ENCODE assay signal across 22 cellular contexts in genomic region chr2:208208335-208209085, GRCh38. TPM values are rescaled to one million over a fixed set of nuclear protein-coding genes. Genes with fewer than 3 reads are reported as not detected.
DNase-seq lines count a peak whose midpoint lies in the region; ATAC-seq, FAIRE-seq and TF ChIP-seq lines count a peak whose summit lies in the region.
"Had no signal": no experiment of that assay in that cellular context is flagged by ENCODE, and none has a peak within 500 bp of the region (broad histone marks: within the 10 kb centered on the region; RNA-seq: fewer than 3 reads in every experiment).

No MANE protein-coding gene starts in this region.

- TF ChIP-seq EP300 in K562 (IDR thresholded peaks at IDR 0.05; ENCODE audit: low read length), result no peak

- H3K36me3 Mint-ChIP-seq in stimulated activated effector memory CD8-positive, alpha-beta T cell treated with anti-CD3 and anti-CD28 coated beads, Interleukin-12 subunit alpha, Interleukin-12 subunit beta, amount 100 ng/mL, for 72 hours, result no peaks in the 10 kb centered on the region

- no peaks in the 10 kb centered on the region for H3K79me2 ChIP-seq in K562 (ENCODE audit: control insufficient read depth, insufficient read depth, low read length)

- BruUV-seq in K562 (replicated peaks; lab: Mats Ljungman, UMichigan), result no TSS peak

- H3K27ac ChIP-seq in K562 (ENCODE audit: extremely low read depth, low read depth, low read length), result no peak overlapping the region
- H3K27ac ChIP-seq: 22Rv1, A549, C4-2B had no signal

- no peaks in the 10 kb centered on the region; a peak in 1 of 5 replicates for H3K4me1 ChIP-seq in K562 (replicated peaks in 1 of 2; ENCODE audit: control insufficient read depth in 2 of 2, insufficient read depth in 2 of 2, low read length in 2 of 2)
- H3K4me1 ChIP-seq: A549, Caco-2 had no signal

- CTCF ChIA-PET in K562 (lab: Yijun Ruan, JAX; ENCODE audit: low intra/inter-chr PET ratio), result no interaction called here

- POLR2A ChIA-PET in K562 (lab: Yijun Ruan, JAX), result no interaction called here

- TF ChIP-seq CTCF in K562 (IDR thresholded peaks at IDR 0.05 in 2 of 3, conservative IDR thresholded peaks at IDR 0.05 in 1 of 3; ENCODE audit: insufficient read depth in 2 of 3, low read depth in 1 of 3, low read length in 3 of 3), result no peak

- no peak for TF ChIP-seq POLR2A in K562 (conservative IDR thresholded peaks at IDR 0.05)

- intact Hi-C loops in K562 (cut with micrococcal nuclease), result no loop called here

- no peak overlapping the region for H3K4me2 ChIP-seq in K562 (ENCODE audit: insufficient read depth, low read length)
- H3K4me2 ChIP-seq: A549 had no signal

- H3K27ac Mint-ChIP-seq in stimulated activated effector memory CD8-positive, alpha-beta T cell treated with anti-CD3 and anti-CD28 coated beads, Interleukin-12 subunit alpha, Interleukin-12 subunit beta, amount 100 ng/mL, for 72 hours, result no peak overlapping the region
- H3K27ac Mint-ChIP-seq: CD4-positive, alpha-beta T cell; HFFc6 had no signal

- no peaks in the 10 kb centered on the region for H4K20me1 ChIP-seq in K562 (replicated peaks; ENCODE audit: control insufficient read depth, insufficient read depth, low read length)

- H3K9me3 ChIP-seq in K562 (replicated peaks; ENCODE audit: control insufficient read depth, insufficient read depth, low read depth, low read length), result no peaks in the 10 kb centered on the region
- H3K9me3 ChIP-seq: A549, Caco-2 had no signal

- DNase-seq in G401 (ENCODE audit: low spot score) (peak; percentile 13), K562 (ENCODE audit: extremely low read depth in 1 of 4, low spot score in 3 of 4) (no peak), NK-92 (lab: John Stamatoyannopoulos, UW; ENCODE audit: unreplicated experiment) (no peak), amygdala (lab: John Stamatoyannopoulos, UW) (no peak), putamen (ENCODE audit: low spot score) (no peak)
- no peak for DNase-seq in stimulated activated effector memory CD8-positive, alpha-beta T cell treated with anti-CD3 and anti-CD28 coated beads, Interleukin-12 subunit alpha, Interleukin-12 subunit beta, amount 100 ng/mL, for 72 hours (ENCODE audit: low spot score in 2 of 2)
- DNase-seq: AML-193; Caco-2; CD4-positive, alpha-beta T cell; GDM1; GOT3; H7; HFFc6 had no signal

- TF ChIP-seq RAD21 in K562 (CRISPR knock-in tag; conservative IDR thresholded peaks at IDR 0.05 in 1 of 2, IDR thresholded peaks at IDR 0.05 in 1 of 2), result no peak

- H3K9ac ChIP-seq in K562 (ENCODE audit: insufficient read depth in 1 of 2, low read depth in 2 of 2, low read length in 2 of 2), result 0 out of 4 replicates have a peak overlapping the region, but pooled peaks of 1 of the 2 experiments have one; percentile 14

- no peaks in the 10 kb centered on the region for H3K9me3 Mint-ChIP-seq in stimulated activated effector memory CD8-positive, alpha-beta T cell treated with anti-CD3 and anti-CD28 coated beads, Interleukin-12 subunit alpha, Interleukin-12 subunit beta, amount 100 ng/mL, for 72 hours
- H3K9me3 Mint-ChIP-seq: CD4-positive, alpha-beta T cell; HFFc6 had no signal

- WGBS in K562 (ENCODE audit: insufficient coverage, low coverage, missing lambda C conversion rate), result 42% methylated on average over 7 of the region's 9 CpGs

- H3K36me3 ChIP-seq in K562 (ENCODE audit: control insufficient read depth, insufficient read depth, low read length), result no peaks in the 10 kb centered on the region

- no peak overlapping the region for H3K4me3 Mint-ChIP-seq in stimulated activated effector memory CD8-positive, alpha-beta T cell treated with anti-CD3 and anti-CD28 coated beads, Interleukin-12 subunit alpha, Interleukin-12 subunit beta, amount 100 ng/mL, for 72 hours
- H3K4me3 Mint-ChIP-seq: CD4-positive, alpha-beta T cell; HFFc6 had no signal

- no peak overlapping the region for H3K4me3 ChIP-seq in K562
- H3K4me3 ChIP-seq: A549 had no signal

- H2AFZ ChIP-seq in K562 (ENCODE audit: low read depth, low read length), result 0 out of 2 replicates have a peak overlapping the region, but pooled peaks have one; percentile 44

- H3K27me3 ChIP-seq in K562 (ENCODE audit: control insufficient read depth in 2 of 2, insufficient read depth in 2 of 2, low read length in 2 of 2), result no peaks in the 10 kb centered on the region

- peak; percentile 53 for ATAC-seq in K562
- ATAC-seq in stimulated activated effector memory CD8-positive, alpha-beta T cell treated with anti-CD3 and anti-CD28 coated beads, Interleukin-12 subunit alpha, Interleukin-12 subunit beta, amount 100 ng/mL, for 72 hours, result peak; percentile 21
- ATAC-seq: HCT116 had no signal

- H3K4me1 Mint-ChIP-seq in stimulated activated effector memory CD8-positive, alpha-beta T cell treated with anti-CD3 and anti-CD28 coated beads, Interleukin-12 subunit alpha, Interleukin-12 subunit beta, amount 100 ng/mL, for 72 hours, result no peaks in the 10 kb centered on the region

- no peak for FAIRE-seq in K562 (lab: Jason Lieb, UNC)
- FAIRE-seq: A549, D721Med, GM12892, GM18507, HTR-8/SVneo had no signal

- in situ Hi-C loops in G401 (cut with HindIII; ENCODE audit: low sequenced_read_pairs) (no loop called here), K562 (cut with MboI) (no loop called here)

- H3K9me1 ChIP-seq in K562 (ENCODE audit: control insufficient read depth, insufficient read depth, low read length), result no peaks in the 10 kb centered on the region

RNA-seq across cellular contexts. Expression of gene C2orf80, which starts 18.7 kb away (rescaled TPM):
- 7.4 and 30.2 TPM in 2 replicates for total RNA-seq in G401 (2014; rRNA removed; shearing (Covaris generic))
- not detected in 2 replicates for total RNA-seq in K562 (2011; cell fraction: chromatin; rRNA removed; ENCODE audit: low replicate concordance)
- not detected in 2 replicates for total RNA-seq in K562 (2011; cell fraction: nucleolus; rRNA removed)
- not detected in 2 replicates for total RNA-seq in K562 (2011; cell fraction: nucleoplasm; rRNA removed)
- total RNA-seq in K562 (2014; rRNA removed), result not detected in 2 replicates
- not detected in 2 replicates for total RNA-seq in K562 (2014; rRNA removed; fragmentation: Illumina TruSeq; extraction: Trizol)
- total RNA-seq in K562 (2015; rRNA removed; fragmentation: Illumina TruSeq; extraction: Trizol), result not detected in 2 replicates
- not detected in 2 replicates for total RNA-seq in K562 (2021)
- not detected in 2 replicates for polyA plus RNA-seq in K562 (2011; rRNA removed)
- polyA plus RNA-seq in K562 (2011; cell fraction: cytosol; rRNA removed), result not detected in 2 replicates
- not detected in 2 replicates for polyA plus RNA-seq in K562 (2011; cell fraction: nucleus; rRNA removed)
- polyA plus RNA-seq in K562 (2012), result 0.10 TPM in 1 of 2 replicates, not detected in the other
- polyA plus RNA-seq in K562 (2014; fragmentation: Illumina TruSeq; extraction: Trizol), result not detected in 2 replicates
- not detected for polyA plus RNA-seq in K562 (2014; fragmentation: Nextera tagmentation; extraction: Ambion mirVana)
- not detected in 2 replicates for polyA plus RNA-seq in K562 (2014; rRNA removed)
- not detected in 2 replicates for polyA minus RNA-seq in K562 (2011; rRNA and poly(A)+ RNA removed)
- polyA minus RNA-seq in K562 (2011; cell fraction: cytosol; rRNA and poly(A)+ RNA removed), result not detected in 2 replicates
- not detected in 2 replicates for polyA minus RNA-seq in K562 (2011; cell fraction: nucleus; rRNA and poly(A)+ RNA removed)
- total RNA-seq: Caco-2; CD4-positive, alpha-beta T cell; HFFc6 had no signal
- polyA plus RNA-seq: A549, BJ had no signal

RNA-seq across cellular contexts. Expression of gene CRYGA, which starts 45.1 kb away (rescaled TPM):
- total RNA-seq in G401 (2014; rRNA removed; shearing (Covaris generic)), result not detected in 2 replicates
- not detected in 2 replicates for total RNA-seq in K562 (2011; cell fraction: chromatin; rRNA removed; ENCODE audit: low replicate concordance)
- not detected in 2 replicates for total RNA-seq in K562 (2011; cell fraction: nucleolus; rRNA removed)
- total RNA-seq in K562 (2011; cell fraction: nucleoplasm; rRNA removed), result not detected in 2 replicates
- not detected in 2 replicates for total RNA-seq in K562 (2014; rRNA removed)
- total RNA-seq in K562 (2014; rRNA removed; fragmentation: Illumina TruSeq; extraction: Trizol), result not detected in 2 replicates
- total RNA-seq in K562 (2015; rRNA removed; fragmentation: Illumina TruSeq; extraction: Trizol), result not detected in 2 replicates
- total RNA-seq in K562 (2021), result not detected in 2 replicates
- polyA plus RNA-seq in K562 (2011; rRNA removed), result not detected in 2 replicates
- not detected in 2 replicates for polyA plus RNA-seq in K562 (2011; cell fraction: cytosol; rRNA removed)
- polyA plus RNA-seq in K562 (2011; cell fraction: nucleus; rRNA removed), result not detected in 2 replicates
- polyA plus RNA-seq in K562 (2012), result not detected in 2 replicates
- polyA plus RNA-seq in K562 (2014; fragmentation: Illumina TruSeq; extraction: Trizol), result not detected in 2 replicates
- polyA plus RNA-seq in K562 (2014; fragmentation: Nextera tagmentation; extraction: Ambion mirVana), result not detected
- polyA plus RNA-seq in K562 (2014; rRNA removed), result not detected in 2 replicates
- not detected in 2 replicates for polyA minus RNA-seq in K562 (2011; rRNA and poly(A)+ RNA removed)
- not detected in 2 replicates for polyA minus RNA-seq in K562 (2011; cell fraction: cytosol; rRNA and poly(A)+ RNA removed)
- not detected in 2 replicates for polyA minus RNA-seq in K562 (2011; cell fraction: nucleus; rRNA and poly(A)+ RNA removed)
- total RNA-seq: Caco-2; CD4-positive, alpha-beta T cell; H7; HFFc6 had no signal
- polyA plus RNA-seq: A549, BJ had no signal

RNA-seq across cellular contexts. Expression of gene IDH1, which starts 46.4 kb away (rescaled TPM):
- total RNA-seq in G401 (2014; rRNA removed; shearing (Covaris generic)), result 440 and 536 TPM in 2 replicates
- 74.6 and 149 TPM in 2 replicates for total RNA-seq in K562 (2011; cell fraction: chromatin; rRNA removed; ENCODE audit: low replicate concordance)
- 48.2 and 61.6 TPM in 2 replicates for total RNA-seq in K562 (2011; cell fraction: nucleolus; rRNA removed)
- 74.6 and 93.9 TPM in 2 replicates for total RNA-seq in K562 (2011; cell fraction: nucleoplasm; rRNA removed)
- total RNA-seq in K562 (2014; rRNA removed) (61.9 and 65.9 TPM in 2 replicates), K562 (2014; rRNA removed; fragmentation: Illumina TruSeq; extraction: Trizol) (108 and 114 TPM in 2 replicates), K562 (2015; rRNA removed; fragmentation: Illumina TruSeq; extraction: Trizol) (94.4 and 101 TPM in 2 replicates), K562 (2021) (75.1 and 80.8 TPM in 2 replicates)
- polyA plus RNA-seq in K562 (2011; rRNA removed) (86.7 and 96.4 TPM in 2 replicates), K562 (2014; fragmentation: Illumina TruSeq; extraction: Trizol) (93.5 and 108 TPM in 2 replicates), K562 (2014; fragmentation: Nextera tagmentation; extraction: Ambion mirVana) (100 to 1,000 TPM; 135 to 194 TPM), K562 (2014; rRNA removed) (92.6 and 103 TPM in 2 replicates)
- polyA plus RNA-seq in K562 (2011; cell fraction: cytosol; rRNA removed), result 16.7 and 52.0 TPM in 2 replicates
- polyA plus RNA-seq in K562 (2011; cell fraction: nucleus; rRNA removed), result 53.6 and 109 TPM in 2 replicates
- 64.8 and 261 TPM in 2 replicates for polyA plus RNA-seq in K562 (2012)
- 93.3 and 121 TPM in 2 replicates for polyA minus RNA-seq in K562 (2011; rRNA and poly(A)+ RNA removed)
- polyA minus RNA-seq in K562 (2011; cell fraction: cytosol; rRNA and poly(A)+ RNA removed), result 26.4 and 30.7 TPM in 2 replicates
- 38.6 and 77.4 TPM in 2 replicates for polyA minus RNA-seq in K562 (2011; cell fraction: nucleus; rRNA and poly(A)+ RNA removed)

RNA-seq across cellular contexts. Expression of gene PIKFYVE, which starts 57.5 kb away (rescaled TPM):
- 21.2 and 29.2 TPM in 2 replicates for total RNA-seq in G401 (2014; rRNA removed; shearing (Covaris generic))
- 74.2 and 145 TPM in 2 replicates for total RNA-seq in K562 (2011; cell fraction: chromatin; rRNA removed; ENCODE audit: low replicate concordance)
- total RNA-seq in K562 (2011; cell fraction: nucleolus; rRNA removed), result 25.2 and 33.8 TPM in 2 replicates
- 50.8 and 66.7 TPM in 2 replicates for total RNA-seq in K562 (2011; cell fraction: nucleoplasm; rRNA removed)
- total RNA-seq in K562 (2014; rRNA removed), result 14.4 and 14.9 TPM in 2 replicates
- total RNA-seq in K562 (2014; rRNA removed; fragmentation: Illumina TruSeq; extraction: Trizol), result 22.7 and 24.8 TPM in 2 replicates
- 18.9 and 19.1 TPM in 2 replicates for total RNA-seq in K562 (2015; rRNA removed; fragmentation: Illumina TruSeq; extraction: Trizol)
- total RNA-seq in K562 (2021), result 17.1 and 19.0 TPM in 2 replicates
- 18.4 and 25.6 TPM in 2 replicates for polyA plus RNA-seq in K562 (2011; rRNA removed)
- 6.2 and 11.1 TPM in 2 replicates for polyA plus RNA-seq in K562 (2011; cell fraction: cytosol; rRNA removed)
- polyA plus RNA-seq in K562 (2011; cell fraction: nucleus; rRNA removed), result 23.8 and 27.2 TPM in 2 replicates
- polyA plus RNA-seq in K562 (2012), result 9.0 and 11.3 TPM in 2 replicates
- polyA plus RNA-seq in K562 (2014; fragmentation: Illumina TruSeq; extraction: Trizol), result 14.5 and 16.7 TPM in 2 replicates
- 1 to 10 TPM; 3.6 to 3.7 TPM for polyA plus RNA-seq in K562 (2014; fragmentation: Nextera tagmentation; extraction: Ambion mirVana)
- polyA plus RNA-seq in K562 (2014; rRNA removed), result 11.5 and 11.8 TPM in 2 replicates
- polyA minus RNA-seq in K562 (2011; rRNA and poly(A)+ RNA removed), result 57.8 and 62.6 TPM in 2 replicates
- 18.7 and 22.4 TPM in 2 replicates for polyA minus RNA-seq in K562 (2011; cell fraction: cytosol; rRNA and poly(A)+ RNA removed)
- 46.2 and 82.2 TPM in 2 replicates for polyA minus RNA-seq in K562 (2011; cell fraction: nucleus; rRNA and poly(A)+ RNA removed)
